In the genomic region with DNA sequence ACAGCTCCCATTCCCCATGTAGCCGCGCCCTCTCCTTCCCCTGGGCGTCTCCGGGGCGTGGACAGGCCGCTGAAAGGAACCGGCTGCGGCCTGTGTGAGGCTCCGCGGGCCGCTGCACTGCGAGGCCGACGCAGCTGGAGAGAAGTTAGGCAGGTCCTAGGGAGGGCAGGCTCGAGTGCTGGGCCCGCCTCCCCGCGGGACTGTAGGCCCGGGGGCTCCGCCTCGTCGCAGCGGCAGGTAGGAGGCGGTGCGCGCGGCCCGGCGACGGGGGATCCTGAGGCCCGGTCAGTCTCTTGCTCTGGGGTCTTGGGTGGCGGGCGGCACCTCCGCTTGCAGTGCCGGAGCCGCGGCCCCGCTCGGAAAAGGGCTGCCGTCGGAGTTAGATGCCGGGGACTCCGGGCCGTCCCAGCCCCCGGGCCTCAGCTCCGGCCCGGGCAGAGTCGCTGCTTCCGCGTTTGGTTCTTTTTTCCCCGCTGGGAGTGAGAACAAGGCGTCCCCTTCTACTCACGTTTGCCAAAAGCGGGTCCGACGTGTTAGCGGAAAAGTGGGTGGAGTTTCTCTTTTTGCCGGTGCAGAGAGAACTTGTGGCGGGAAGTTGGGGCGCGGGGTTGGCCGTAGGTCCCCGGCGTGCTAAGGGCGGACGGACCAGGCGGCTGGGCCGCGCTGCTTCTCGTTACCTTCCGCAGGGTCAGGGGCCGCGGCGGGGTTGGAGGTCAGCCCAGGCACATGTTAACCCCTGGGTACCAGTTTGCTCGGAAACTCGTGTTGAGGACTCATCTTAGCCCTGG, we compare ENCODE assay signal across 8 cellular contexts. TPM values are rescaled to one million over a fixed set of nuclear protein-coding genes. Genes with fewer than 3 reads are reported as not detected.
DNase-seq lines count a peak whose midpoint lies in the region; ATAC-seq and TF ChIP-seq lines count a peak whose summit lies in the region.

A gene (plus strand): TSS at position 222 of the 788 bp plus-strand sequence. CDS start 2,026 bp downstream, outside the sequence.

- H3K27me3 ChIP-seq in heart right ventricle (no peaks in the 10 kb centered on the region), prostate gland (replicated peaks; ENCODE audit: insufficient read depth) (no peaks in the 10 kb centered on the region)

- H3K4me1 ChIP-seq in heart right ventricle (peaks cover 3 to 43% (median 25%) of the 10 kb centered on the region in 9 donors), prostate gland (replicated peaks) (no peaks in the 10 kb centered on the region), urinary bladder (ENCODE audit: insufficient read depth) (no peaks in the 10 kb centered on the region)

- peak; percentile 77 for DNase-seq in GM04504 (ENCODE audit: low read depth)
- peak; percentile 69 for DNase-seq in HFF-Myc (ENCODE audit: extremely low read depth, low read depth)
- DNase-seq in NAMALWA (ENCODE audit: low spot score), result peak; percentile 95
- peak; percentile 71 for DNase-seq in T follicular helper cell (ENCODE audit: low read depth)
- peak; percentile 86 to 88 for DNase-seq in heart right ventricle
- peak; percentile 88 for DNase-seq in prostate gland (ENCODE audit: low spot score)

- H3K4me3 ChIP-seq in HFF-Myc (replicated peaks; ENCODE audit: low read depth, low read length) (peak within 1 kb of the TSS; percentile 64), heart right ventricle (peak within 1 kb of the TSS; percentile 46 to 84 (median 73)), prostate gland (peak within 1 kb of the TSS; percentile 63 to 67), urinary bladder (ENCODE audit: low read depth, low read length) (peak within 1 kb of the TSS; percentile 78)

- peak; percentile 97 to 99 (median 98) for ATAC-seq in heart right ventricle

- intact Hi-C loops in heart right ventricle (cut with DNase I), result loop anchor here in 2 of 10 donors (2.0 to 10.0 kb wide), 3 partner anchors 90 to 198 kb away; a partner anchor contains a TSS
- intact Hi-C loops in prostate gland (cut with DNase I), result no loop called here

- TF ChIP-seq POLR2A in prostate gland (IDR thresholded peaks at IDR 0.05), result peak; percentile 81

- H3K36me3 ChIP-seq in heart right ventricle (peaks cover 0 to 32% (median 4%) of the 10 kb centered on the region in 9 donors), prostate gland (no peaks in the 10 kb centered on the region), urinary bladder (ENCODE audit: insufficient read depth) (no peaks in the 10 kb centered on the region)

- WGBS in adipose tissue, 3 donors, result 0 to 1% (median 0%) methylated on average over 72 to 76 of the region's 76 CpGs
- WGBS in heart right ventricle, 2 donors, result 1% methylated on average over 76 of the region's 76 CpGs
- WGBS in prostate gland, result 0% methylated on average over 45 of the region's 76 CpGs
- WGBS in urinary bladder, result under 1% methylated on average over 76 of the region's 76 CpGs

- H3K9me3 ChIP-seq in heart right ventricle (no peaks in the 10 kb centered on the region), prostate gland (no peaks in the 10 kb centered on the region)

- H3K27ac ChIP-seq in adipose tissue (ENCODE audit: low read depth, low read length) (peak within 1 kb of the TSS; percentile 66), heart right ventricle (peak within 1 kb of the TSS; percentile 89 to 97 (median 94)), prostate gland (peak within 1 kb of the TSS; percentile 88 to 93), urinary bladder (ENCODE audit: low read depth) (peak within 1 kb of the TSS; percentile 92)

- TF ChIP-seq CTCF in HFF-Myc (IDR thresholded peaks at IDR 0.05; ENCODE audit: low read depth, low read length, missing control alignments) (no peak), heart right ventricle (IDR thresholded peaks at IDR 0.05) (peak in 4 of 9 donors; percentile 16 to 53 (median 46)), prostate gland (IDR thresholded peaks at IDR 0.05) (peak in 1 of 4 experiments; percentile 39)

RNA-seq across cellular contexts. Expression of the gene that starts here (rescaled TPM):
- 10 to 100 TPM; 10.2 to 11.7 (median 10.5) TPM for polyA plus RNA-seq in adipose tissue
- total RNA-seq in heart right ventricle, result 10 to 100 TPM; 22.8 to 31.0 (median 26.6) TPM
- 1 to 10 TPM; 8.4 to 8.6 TPM for polyA plus RNA-seq in heart right ventricle
- 10 to 100 TPM; 18.1 to 19.2 TPM for total RNA-seq in prostate gland
- total RNA-seq in urinary bladder, result 23.6 TPM
- 12.5 TPM for polyA plus RNA-seq in urinary bladder

Comparison
In these comparisons a context has a peak if more than half of its experiments do, and no peak if none do; other contexts are left out.
1. Peak in every context shown above with its lines: DNase-seq, ATAC-seq, H3K4me3 ChIP-seq and H3K27ac ChIP-seq.